19 cellular contexts compared by ENCODE assay signal in genomic region chr12:42706331-42706730, GRCh38.
DNase-seq lines count a peak whose midpoint lies in the region; ATAC-seq and TF ChIP-seq lines count a peak whose summit lies in the region.
"Had no signal": no experiment of that assay in that cellular context is flagged by ENCODE, and none has a peak within 500 bp of the region (broad histone marks: within the 10 kb centered on the region; RNA-seq: fewer than 3 reads in every experiment).

No MANE protein-coding gene starts in this region.

- H3K36me3 ChIP-seq in subcutaneous abdominal adipose tissue (ENCODE audit: control insufficient read depth in 5 of 5, insufficient read depth in 5 of 5, low read length in 5 of 5) (no peaks in the 10 kb centered on the region), OCI-LY7 (ENCODE audit: insufficient read depth, low read length) (no peaks in the 10 kb centered on the region), MG63 (no peaks in the 10 kb centered on the region)
- H3K36me3 ChIP-seq: cardiac muscle cell, gastroesophageal sphincter had no signal

- CTCF ChIA-PET in OCI-LY7 (lab: Charles Lee; ENCODE audit: unreplicated experiment) = interaction anchor here (0.6 kb wide), 1 partner anchor 818 kb away, joined by 6 read pairs; no protein-coding TSS in a partner anchor

- no peak overlapping the region for H2AFZ ChIP-seq in OCI-LY7 (ENCODE audit: low read length)

- DNase-seq in M059J (ENCODE audit: low read depth) (peak; percentile 92), foreskin keratinocyte (peak; percentile 6 to 47), OCI-LY7 (ENCODE audit: low spot score) (no peak), MG63 (no peak), substantia nigra (lab: John Stamatoyannopoulos, UW) (no peak)
- DNase-seq: activated CD4-positive, alpha-beta T cell treated with anti-CD3 and anti-CD28 coated beads, Interleukin-2, amount 50 U/mL, for 4 hours; activated CD8-positive, alpha-beta memory T cell treated with anti-CD3 and anti-CD28 coated beads, Interleukin-2, amount 50 U/mL, for 48 hours; activated effector memory CD4-positive, alpha-beta T cell treated with anti-CD3 and anti-CD28 coated beads, Interleukin-2, amount 50 U/mL, for 16 hours; COR-L47; erythroblast; Kasumi-1; NCI-H1417; NCI-H524 treated with DMSO at 0.1 percent for 48 hours; stimulated activated CD4-positive, alpha-beta T cell treated with anti-CD3 and anti-CD28 coated beads, Interleukin-4, amount 100 ng/mL, for 24 hours had no signal

- ATAC-seq in foreskin keratinocyte = no peak
- no peak for ATAC-seq in GM18858 (IDR thresholded peaks at IDR 0.05; ENCODE audit: unreplicated experiment)

- H3K4me1 ChIP-seq in foreskin keratinocyte = peaks cover 17% of the 10 kb centered on the region
- H3K4me1 ChIP-seq in subcutaneous abdominal adipose tissue (ENCODE audit: control insufficient read depth in 5 of 5, insufficient read depth in 5 of 5, low read length in 5 of 5) = peaks cover 2 to 31% (median 26%) of the 10 kb centered on the region in 5 donors
- no peaks in the 10 kb centered on the region for H3K4me1 ChIP-seq in OCI-LY7 (ENCODE audit: insufficient read depth, low read length, poor library complexity, severe bottlenecking)

- H3K27ac ChIP-seq in VCaP (peak overlapping the region; percentile 70), foreskin keratinocyte (no peak overlapping the region), subcutaneous abdominal adipose tissue (ENCODE audit: low read depth, low read length) (peak overlapping the region; percentile 6), OCI-LY7 (ENCODE audit: low read depth, low read length, poor library complexity, severe bottlenecking) (no peak overlapping the region), substantia nigra (ENCODE audit: low read depth, low read length, poor library complexity, severe bottlenecking) (no peak overlapping the region)
- H3K27ac ChIP-seq: cardiac muscle cell had no signal

- H3K9me3 ChIP-seq in subcutaneous abdominal adipose tissue (ENCODE audit: control insufficient read depth in 5 of 5, low read length in 5 of 5) (no peaks in the 10 kb centered on the region), OCI-LY7 (ENCODE audit: low read length) (no peaks in the 10 kb centered on the region), MG63 (no peaks in the 10 kb centered on the region)
- H3K9me3 ChIP-seq: gastroesophageal sphincter had no signal

- intact Hi-C loops in OCI-LY7 (cut with micrococcal nuclease; ENCODE audit: unreplicated experiment) = no loop called here

- peak overlapping the region in 1 of 5 donors; percentile 21 for H3K9ac ChIP-seq in subcutaneous abdominal adipose tissue (ENCODE audit: low read length in 5 of 5)

- POLR2A ChIA-PET in OCI-LY7 (lab: Charles Lee) = interaction anchor here (0.7 kb wide), 1 partner anchor 11 kb away, joined by 3 read pairs; no protein-coding TSS in a partner anchor

- H4K20me1 ChIP-seq in OCI-LY7 (ENCODE audit: insufficient read depth, low read length) = no peaks in the 10 kb centered on the region

- TF ChIP-seq CTCF in VCaP (conservative IDR thresholded peaks at IDR 0.05) = no peak
- TF ChIP-seq CTCF in foreskin keratinocyte (conservative IDR thresholded peaks at IDR 0.05) = no peak
- no peak for TF ChIP-seq CTCF in OCI-LY7 (conservative IDR thresholded peaks at IDR 0.05; ENCODE audit: low read length)

- BruUV-seq in OCI-LY7 (replicated peaks; lab: Mats Ljungman, UMichigan) = no TSS peak

- H3K27me3 ChIP-seq in foreskin keratinocyte (no peaks in the 10 kb centered on the region), subcutaneous abdominal adipose tissue (ENCODE audit: control insufficient read depth in 5 of 5, insufficient read depth in 4 of 5, low read length in 5 of 5) (no peaks in the 10 kb centered on the region), MG63 (no peaks in the 10 kb centered on the region)
- H3K27me3 ChIP-seq: cardiac muscle cell, gastroesophageal sphincter had no signal

- H3K4me2 ChIP-seq in OCI-LY7 (ENCODE audit: low read length) = no peak overlapping the region

- H3K79me2 ChIP-seq in OCI-LY7 (ENCODE audit: insufficient read depth, low read depth, low read length) = no peaks in the 10 kb centered on the region

- no peak overlapping the region for H3K4me3 ChIP-seq in subcutaneous abdominal adipose tissue (ENCODE audit: low read depth in 1 of 5, low read length in 5 of 5)
- H3K4me3 ChIP-seq in OCI-LY7 (ENCODE audit: low read depth, low read length, poor library complexity, severe bottlenecking) = no peak overlapping the region
- no peak overlapping the region for H3K4me3 ChIP-seq in MG63
- H3K4me3 ChIP-seq: cardiac muscle cell, gastroesophageal sphincter had no signal

- H3K9me2 ChIP-seq in OCI-LY7 (ENCODE audit: insufficient read depth, low read length) = no peaks in the 10 kb centered on the region

Comparison
In these comparisons a context has a peak if more than half of its experiments do, and no peak if none do; other contexts are left out.
1. DNase-seq: peak in M059J (single experiment) and foreskin keratinocyte (2 of 2); none in OCI-LY7 (single experiment), MG63 (single experiment) and substantia nigra (0 of 49).
2. H3K27ac ChIP-seq: peak in VCaP (single experiment) and subcutaneous abdominal adipose tissue (single experiment); none in foreskin keratinocyte (single experiment), OCI-LY7 (single experiment) and substantia nigra (single experiment).